Comparison of ENCODE assay signal across 7 cellular contexts in the genomic region with DNA sequence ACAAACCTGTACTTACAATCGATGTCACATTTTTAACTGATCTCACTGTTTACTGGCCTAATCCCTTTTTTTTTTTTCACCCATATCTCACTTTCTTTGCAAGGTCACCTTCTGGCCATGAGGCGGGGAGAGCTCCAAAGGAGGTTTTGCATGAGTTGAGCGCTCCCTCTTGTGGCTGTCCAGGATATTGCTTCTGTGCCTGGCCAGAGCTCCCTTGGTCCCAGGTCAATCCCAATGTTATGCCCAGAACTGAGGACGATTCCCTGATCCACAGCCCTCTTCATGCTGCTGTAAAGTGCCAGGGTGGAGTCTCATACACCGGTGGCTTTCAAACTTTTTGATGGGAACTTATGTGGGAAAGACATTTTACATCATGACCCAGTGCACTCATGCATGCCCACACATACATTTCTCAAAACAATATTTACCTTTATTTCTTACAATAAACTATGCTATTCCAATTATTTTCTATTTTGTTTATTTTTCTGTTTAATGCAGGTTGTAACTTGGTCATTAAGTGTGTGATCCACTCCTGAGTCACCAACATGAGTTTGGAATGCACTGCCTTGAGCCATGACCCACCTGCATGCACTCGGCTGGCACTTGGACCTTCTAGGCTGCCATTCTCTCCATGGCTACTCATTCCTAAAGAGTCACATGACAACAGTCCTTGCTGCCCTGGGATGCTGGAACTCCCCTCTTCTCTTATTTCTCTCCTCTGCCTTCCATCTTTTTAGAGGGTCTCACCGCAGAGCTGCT. TPM values are rescaled to one million over a fixed set of nuclear protein-coding genes. Genes with fewer than 3 reads are reported as not detected.
DNase-seq lines count a peak whose midpoint lies in the region; ATAC-seq and TF ChIP-seq lines count a peak whose summit lies in the region.

No MANE protein-coding gene starts in this region.

- H3K27ac ChIP-seq in endodermal cell (ENCODE audit: low read depth, low read length), result no peak overlapping the region

- intact Hi-C loops in activated CD8-positive, alpha-beta T cell treated with anti-CD3 and anti-CD28 coated beads for 36 hours (cut with micrococcal nuclease), result loop anchor here (1.0 to 10.0 kb wide), 3 partner anchors 63 to 455 kb away; no protein-coding TSS in a partner anchor

- TF ChIP-seq CTCF in GM13977 (IDR thresholded peaks at IDR 0.05; ENCODE audit: extremely low read depth, insufficient read depth, missing control alignments) (peak; percentile 93), endodermal cell (conservative IDR thresholded peaks at IDR 0.05) (peak; percentile 92)
- TF ChIP-seq CTCF in activated CD8-positive, alpha-beta T cell treated with anti-CD3 and anti-CD28 coated beads for 36 hours (IDR thresholded peaks at IDR 0.05), result peak; percentile 88

- ATAC-seq in HG03460 (IDR thresholded peaks at IDR 0.05; ENCODE audit: unreplicated experiment), result peak; percentile 90
- ATAC-seq in activated CD8-positive, alpha-beta T cell treated with anti-CD3 and anti-CD28 coated beads for 36 hours, result peak; percentile 70

- no peaks in the 10 kb centered on the region for H3K9me3 ChIP-seq in endodermal cell (ENCODE audit: control insufficient read depth, low read length)

- POLR2A ChIA-PET in activated CD8-positive, alpha-beta T cell treated with anti-CD3 and anti-CD28 coated beads for 36 hours (lab: Charles Lee), result interaction anchor here (0.6 to 1.2 kb wide), 2 partner anchors 64 to 353 kb away, joined by 3 read pairs; no protein-coding TSS in a partner anchor

- no peak overlapping the region for H3K27ac Mint-ChIP-seq in activated CD8-positive, alpha-beta T cell treated with anti-CD3 and anti-CD28 coated beads for 36 hours
- H3K27ac Mint-ChIP-seq in endodermal cell, result no peak overlapping the region

- 28 to 37% methylated on average over 4 to 7 of the region's 7 CpGs for WGBS in endodermal cell (ENCODE audit: insufficient coverage in 1 of 2, insufficient read length in 1 of 2), 2 experiments

- no peaks in the 10 kb centered on the region for H3K27me3 ChIP-seq in endodermal cell (ENCODE audit: control insufficient read depth, insufficient read depth, low read length, poor library complexity, severe bottlenecking)

- no peaks in the 10 kb centered on the region for H3K9me3 Mint-ChIP-seq in activated CD8-positive, alpha-beta T cell treated with anti-CD3 and anti-CD28 coated beads for 36 hours
- H3K9me3 Mint-ChIP-seq in endodermal cell, result peaks cover 2% of the 10 kb centered on the region

- H3K4me1 ChIP-seq in endodermal cell (ENCODE audit: control insufficient read depth, insufficient read depth, low read length), result no peaks in the 10 kb centered on the region

- in situ Hi-C loops in GM13977 (cut with MboI; ENCODE audit: low pct_unique_long_range_greater_than_20kb, low sequenced_read_pairs, unreplicated experiment), result loop anchor here (5.0 kb wide), 1 partner anchor 363 kb away; no protein-coding TSS in a partner anchor

- peaks cover 7% of the 10 kb centered on the region for H3K4me1 Mint-ChIP-seq in activated CD8-positive, alpha-beta T cell treated with anti-CD3 and anti-CD28 coated beads for 36 hours (ENCODE audit: low read depth)
- peaks cover 11% of the 10 kb centered on the region for H3K4me1 Mint-ChIP-seq in endodermal cell

- H3K4me3 ChIP-seq in endodermal cell (ENCODE audit: low read length), result no peak overlapping the region

- H3K9ac ChIP-seq in endodermal cell (ENCODE audit: extremely low read depth, low read length, poor library complexity, severe bottlenecking), result no peak overlapping the region

- peak; percentile 72 for DNase-seq in GM13977 (ENCODE audit: low spot score)
- peak; percentile 81 for DNase-seq in NCI-H774 (lab: John Stamatoyannopoulos, UW)
- peak; percentile 78 for DNase-seq in activated CD8-positive, alpha-beta T cell treated with anti-CD3 and anti-CD28 coated beads for 36 hours
- DNase-seq in endodermal cell, result peak; percentile 97
- DNase-seq in midbrain (lab: John Stamatoyannopoulos, UW), result peak; percentile 69
- DNase-seq in stimulated activated CD8-positive, alpha-beta memory T cell treated with anti-CD3 and anti-CD28 coated beads, Interleukin-4, amount 100 ng/mL, for 24 hours (ENCODE audit: low read depth), result peak; percentile 38

- no peak overlapping the region for H3K4me3 Mint-ChIP-seq in activated CD8-positive, alpha-beta T cell treated with anti-CD3 and anti-CD28 coated beads for 36 hours
- H3K4me3 Mint-ChIP-seq in endodermal cell, result no peak overlapping the region

- no peaks in the 10 kb centered on the region for H3K36me3 ChIP-seq in endodermal cell (ENCODE audit: control insufficient read depth, insufficient read depth, low read length)

- H3K27me3 Mint-ChIP-seq in activated CD8-positive, alpha-beta T cell treated with anti-CD3 and anti-CD28 coated beads for 36 hours, result peaks cover 30% of the 10 kb centered on the region
- peaks cover 30% of the 10 kb centered on the region for H3K27me3 Mint-ChIP-seq in endodermal cell (ENCODE audit: insufficient read depth)

- CTCF ChIA-PET in activated CD8-positive, alpha-beta T cell treated with anti-CD3 and anti-CD28 coated beads for 36 hours (lab: Charles Lee), result interaction anchor here (0.5 to 11.5 kb wide), 81 partner anchors 9 to 1361 kb away, joined by 3 to 372 read pairs (median 4); a partner anchor contains a TSS

- no peaks in the 10 kb centered on the region for H3K36me3 Mint-ChIP-seq in activated CD8-positive, alpha-beta T cell treated with anti-CD3 and anti-CD28 coated beads for 36 hours (ENCODE audit: low read depth)
- H3K36me3 Mint-ChIP-seq in endodermal cell (ENCODE audit: low read depth), result no peaks in the 10 kb centered on the region

RNA-seq across cellular contexts. Expression of a gene that starts 9.6 kb away (rescaled TPM):
- not detected for total RNA-seq in activated CD8-positive, alpha-beta T cell treated with anti-CD3 and anti-CD28 coated beads for 36 hours
- not detected for total RNA-seq in endodermal cell
- 65.6 TPM for polyA plus RNA-seq in endodermal cell (2013, experiment 1 of 2)
- polyA plus RNA-seq in endodermal cell (2013, experiment 2 of 2), result 67.1 TPM

RNA-seq across cellular contexts. Expression of a gene that starts 22.5 kb away (rescaled TPM):
- total RNA-seq in activated CD8-positive, alpha-beta T cell treated with anti-CD3 and anti-CD28 coated beads for 36 hours, result not detected
- total RNA-seq in endodermal cell, result not detected
- polyA plus RNA-seq in endodermal cell (2013, experiment 1 of 2), result not detected
- not detected for polyA plus RNA-seq in endodermal cell (2013, experiment 2 of 2)

Comparison
In these comparisons a context has a peak if more than half of its experiments do, and no peak if none do; other contexts are left out.
1. DNase-seq: peak in every context shown above with its lines; median percentile 97 in endodermal cell; 81 in NCI-H774; 78 in activated CD8-positive, alpha-beta T cell treated with anti-CD3 and anti-CD28 coated beads for 36 hours; 72 in GM13977; 69 in midbrain; 38 in stimulated activated CD8-positive, alpha-beta memory T cell treated with anti-CD3 and anti-CD28 coated beads, Interleukin-4, amount 100 ng/mL, for 24 hours.